In genomic region chr1:65431111-65431705, GRCh38 we compare ENCODE assay signal across 8 cellular contexts. TPM values are rescaled to one million over a fixed set of nuclear protein-coding genes. Genes with fewer than 3 reads are reported as not detected.
DNase-seq lines count a peak whose midpoint lies in the region; ATAC-seq and TF ChIP-seq lines count a peak whose summit lies in the region.

No MANE protein-coding gene starts in this region.

- H3K27me3 Mint-ChIP-seq in activated CD4-positive, alpha-beta T cell treated with anti-CD3 and anti-CD28 coated beads, Interleukin-2, amount 10 ng/mL, durations not matched to agents 24 days and 14 days, result no peaks in the 10 kb centered on the region

- H3K4me1 Mint-ChIP-seq in activated CD4-positive, alpha-beta T cell treated with anti-CD3 and anti-CD28 coated beads, Interleukin-2, amount 10 ng/mL, durations not matched to agents 24 days and 14 days, result peaks cover 14% of the 10 kb centered on the region

- intact Hi-C loops in activated CD4-positive, alpha-beta T cell treated with anti-CD3 and anti-CD28 coated beads, Interleukin-2, amount 10 ng/mL, durations not matched to agents 24 days and 14 days (cut with micrococcal nuclease), result loop anchor here (2.0 to 5.0 kb wide), 3 partner anchors 39 to 812 kb away; no protein-coding TSS in a partner anchor
- intact Hi-C loops in psoas muscle (cut with DNase I), result loop anchor here in 1 of 2 donors (5.0 kb wide), 1 partner anchor 256 kb away; no protein-coding TSS in a partner anchor

- peak; percentile 64 for DNase-seq in activated CD4-positive, alpha-beta T cell treated with anti-CD3 and anti-CD28 coated beads, Interleukin-2, amount 10 ng/mL, durations not matched to agents 24 days and 14 days
- no peak for DNase-seq in activated CD4-positive, alpha-beta T cell treated with anti-CD3 and anti-CD28 coated beads for 4 hours
- DNase-seq in OCI-M1 (lab: John Stamatoyannopoulos, UW) (peak; percentile 80), epithelial cell of esophagus (ENCODE audit: low read depth) (peak; percentile 42), psoas muscle (no peak), COLO829 (ENCODE audit: low spot score) (no peak), T1000 (lab: John Stamatoyannopoulos, UW) (no peak)

- H3K27ac ChIP-seq in psoas muscle, result peak overlapping the region; percentile 57

- peaks cover 0 to 80% of the 10 kb centered on the region in 2 donors for H3K36me3 ChIP-seq in psoas muscle (ENCODE audit: insufficient read depth in 1 of 2, low read depth in 1 of 2)

- H3K27me3 ChIP-seq in psoas muscle (ENCODE audit: insufficient read depth in 3 of 3, low read length in 2 of 3), result no peaks in the 10 kb centered on the region

- TF ChIP-seq CTCF in epithelial cell of esophagus (IDR thresholded peaks at IDR 0.05; ENCODE audit: insufficient read depth, low read depth, low read length, missing control alignments), result peak; percentile 28
- peak; percentile 70 for TF ChIP-seq CTCF in psoas muscle (IDR thresholded peaks at IDR 0.05)

- no peaks in the 10 kb centered on the region for H3K9me3 ChIP-seq in psoas muscle

- H3K27ac Mint-ChIP-seq in activated CD4-positive, alpha-beta T cell treated with anti-CD3 and anti-CD28 coated beads, Interleukin-2, amount 10 ng/mL, durations not matched to agents 24 days and 14 days, result no peak overlapping the region

- no peaks in the 10 kb centered on the region for H3K9me3 Mint-ChIP-seq in activated CD4-positive, alpha-beta T cell treated with anti-CD3 and anti-CD28 coated beads, Interleukin-2, amount 10 ng/mL, durations not matched to agents 24 days and 14 days

- 33 to 64% (median 53%) methylated on average over 1 of the region's 1 CpG for WGBS in psoas muscle, 3 donors

- H3K4me1 ChIP-seq in psoas muscle, result peaks cover 7% of the 10 kb centered on the region

- H3K4me3 ChIP-seq in epithelial cell of esophagus (ENCODE audit: low read length) (no peak overlapping the region), psoas muscle (no peak overlapping the region)

- H3K36me3 Mint-ChIP-seq in activated CD4-positive, alpha-beta T cell treated with anti-CD3 and anti-CD28 coated beads, Interleukin-2, amount 10 ng/mL, durations not matched to agents 24 days and 14 days (ENCODE audit: low read depth), result peaks cover 23% of the 10 kb centered on the region

- ATAC-seq in HG03342 (IDR thresholded peaks at IDR 0.05; ENCODE audit: unreplicated experiment) (peak; percentile 70), psoas muscle (peak in 2 of 4 donors; percentile 47 to 70)

- no peak overlapping the region for H3K4me3 Mint-ChIP-seq in activated CD4-positive, alpha-beta T cell treated with anti-CD3 and anti-CD28 coated beads, Interleukin-2, amount 10 ng/mL, durations not matched to agents 24 days and 14 days

RNA-seq across cellular contexts. Expression of gene LEPR, which starts 10.7 kb away (rescaled TPM):
- 1.1 and 1.2 TPM in 2 replicates for total RNA-seq in activated CD4-positive, alpha-beta T cell treated with anti-CD3 and anti-CD28 coated beads, Interleukin-2, amount 10 ng/mL, durations not matched to agents 24 days and 14 days
- 1 to 10 TPM; 1.8 to 7.8 (median 4.7) TPM for total RNA-seq in psoas muscle
- 1 to 10 TPM in 2 of 3 donors, under 1 TPM in 1; 0.73 to 2.1 (median 1.5) TPM for polyA plus RNA-seq in psoas muscle

RNA-seq across cellular contexts. Expression of gene LEPROT, which starts 10.7 kb away (rescaled TPM):
- 17.9 and 20.2 TPM in 2 replicates for total RNA-seq in activated CD4-positive, alpha-beta T cell treated with anti-CD3 and anti-CD28 coated beads, Interleukin-2, amount 10 ng/mL, durations not matched to agents 24 days and 14 days
- 10 to 100 TPM; 20.3 to 34.5 (median 27.6) TPM for total RNA-seq in psoas muscle
- polyA plus RNA-seq in psoas muscle, result 10 to 100 TPM; 14.9 to 28.7 (median 22.9) TPM

Comparison
In these comparisons a context has a peak if more than half of its experiments do, and no peak if none do; other contexts are left out.
1. DNase-seq: peak in activated CD4-positive, alpha-beta T cell treated with anti-CD3 and anti-CD28 coated beads, Interleukin-2, amount 10 ng/mL, durations not matched to agents 24 days and 14 days (single experiment), OCI-M1 (single experiment) and epithelial cell of esophagus (single experiment); none in activated CD4-positive, alpha-beta T cell treated with anti-CD3 and anti-CD28 coated beads for 4 hours (0 of 2), psoas muscle (0 of 2), COLO829 (single experiment) and T1000 (single experiment).